ENCODE assay signal across 17 cellular contexts in the genomic region with DNA sequence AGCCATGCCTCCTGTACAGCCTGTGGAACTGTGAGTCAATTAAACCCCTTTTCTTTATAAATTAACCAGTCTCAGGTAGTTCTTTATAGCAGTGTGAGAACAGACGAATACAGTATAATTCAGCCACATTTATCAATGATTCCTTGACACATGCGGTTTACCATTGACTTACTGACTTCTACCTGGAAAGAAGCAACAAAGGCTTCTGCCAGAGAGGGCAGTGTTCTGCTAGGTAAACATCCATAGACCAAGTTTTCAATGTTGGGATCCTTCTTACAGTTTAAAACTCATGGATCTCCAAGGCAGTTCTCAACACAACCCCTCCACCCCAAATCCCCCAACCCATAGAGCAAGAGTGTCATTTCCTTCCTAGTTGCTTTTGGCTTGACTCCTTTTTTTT.
DNase-seq lines count a peak whose midpoint lies in the region; ATAC-seq and TF ChIP-seq lines count a peak whose summit lies in the region.
"Had no signal": no experiment of that assay in that cellular context is flagged by ENCODE, and none has a peak within 500 bp of the region (broad histone marks: within the 10 kb centered on the region; RNA-seq: fewer than 3 reads in every experiment).

No MANE protein-coding gene starts in this region.

- H3K9me3 ChIP-seq in RWPE2 (ENCODE audit: severe bottlenecking) = no peaks in the 10 kb centered on the region
- H3K9me3 ChIP-seq: transverse colon had no signal

- H3K27ac ChIP-seq in C4-2B = no peak overlapping the region
- no peak overlapping the region for H3K27ac ChIP-seq in RWPE2 (ENCODE audit: poor library complexity, severe bottlenecking)
- H3K27ac ChIP-seq: SK-N-MC, transverse colon had no signal

- peaks cover 2% of the 10 kb centered on the region for H3K27me3 ChIP-seq in RWPE2 (ENCODE audit: insufficient read depth, poor library complexity, severe bottlenecking)
- H3K27me3 ChIP-seq: transverse colon had no signal

- no peaks in the 10 kb centered on the region for H3K36me3 Mint-ChIP-seq in naive thymus-derived CD8-positive, alpha-beta T cell
- H3K36me3 Mint-ChIP-seq in stimulated activated memory B cell treated with anti-CD40 and anti-IgM and Interleukin-4, amounts not matched to agents 10 μg/mL and 1 μg/mL and 100 μg/mL, for 72 hours = no peaks in the 10 kb centered on the region
- H3K36me3 Mint-ChIP-seq: activated CD4-positive, alpha-beta memory T cell treated with anti-CD3 and anti-CD28 coated beads for 36 hours; IgD-negative memory B cell; stimulated activated naive B cell treated with anti-CD40 and anti-IgM and Interleukin-4, amounts not matched to agents 10 μg/mL and 1 μg/mL and 100 μg/mL, for 72 hours had no signal

- H3K4me3 ChIP-seq in RWPE2 (ENCODE audit: severe bottlenecking) = no peak overlapping the region
- H3K4me3 ChIP-seq: SK-N-MC, transverse colon had no signal

- DNase-seq in HEK293T (ENCODE audit: extremely low spot score) = peak; percentile 30
- no peak for DNase-seq in RWPE2 (ENCODE audit: low spot score)
- DNase-seq in iPS-NIHi7 (ENCODE audit: extremely low spot score) = peak; percentile 33
- no peak for DNase-seq in naive thymus-derived CD8-positive, alpha-beta T cell
- no peak for DNase-seq in stimulated activated CD4-positive, alpha-beta T cell treated with anti-CD3 and anti-CD28 coated beads, Interleukin-1b, Interleukin-23, amount 100 ng/mL, for 48 hours
- DNase-seq: activated CD4-positive, alpha-beta memory T cell treated with anti-CD3 and anti-CD28 coated beads for 36 hours; DMS153; NCI-H1694; NCI-H526 treated with DMSO at 0.1 percent for 48 hours; nucleus accumbens; stimulated activated naive B cell treated with anti-CD40 and anti-IgM and Interleukin-4, amounts not matched to agents 10 μg/mL and 1 μg/mL and 100 μg/mL, for 72 hours; transverse colon had no signal

- CTCF ChIA-PET in HEK293T (lab: Yijun Ruan, JAX) = no interaction called here

- H3K27me3 Mint-ChIP-seq in naive thymus-derived CD8-positive, alpha-beta T cell = peaks cover 7 to 45% (median 10%) of the 10 kb centered on the region in 5 donors
- peaks cover 24% of the 10 kb centered on the region for H3K27me3 Mint-ChIP-seq in stimulated activated memory B cell treated with anti-CD40 and anti-IgM and Interleukin-4, amounts not matched to agents 10 μg/mL and 1 μg/mL and 100 μg/mL, for 72 hours

- H3K36me3 ChIP-seq in RWPE2 (ENCODE audit: low read depth) = no peaks in the 10 kb centered on the region
- H3K36me3 ChIP-seq: transverse colon had no signal

- H3K4me3 Mint-ChIP-seq in naive thymus-derived CD8-positive, alpha-beta T cell = no peak overlapping the region
- H3K4me3 Mint-ChIP-seq in stimulated activated memory B cell treated with anti-CD40 and anti-IgM and Interleukin-4, amounts not matched to agents 10 μg/mL and 1 μg/mL and 100 μg/mL, for 72 hours = no peak overlapping the region
- H3K4me3 Mint-ChIP-seq: activated CD4-positive, alpha-beta memory T cell treated with anti-CD3 and anti-CD28 coated beads for 36 hours; IgD-negative memory B cell; stimulated activated naive B cell treated with anti-CD40 and anti-IgM and Interleukin-4, amounts not matched to agents 10 μg/mL and 1 μg/mL and 100 μg/mL, for 72 hours had no signal

- H3K9me3 Mint-ChIP-seq in naive thymus-derived CD8-positive, alpha-beta T cell = peaks cover 0 to 7% (median 0%) of the 10 kb centered on the region in 9 donors
- peaks cover 8% of the 10 kb centered on the region for H3K9me3 Mint-ChIP-seq in stimulated activated memory B cell treated with anti-CD40 and anti-IgM and Interleukin-4, amounts not matched to agents 10 μg/mL and 1 μg/mL and 100 μg/mL, for 72 hours
- H3K9me3 Mint-ChIP-seq: activated CD4-positive, alpha-beta memory T cell treated with anti-CD3 and anti-CD28 coated beads for 36 hours had no signal

- no peaks in the 10 kb centered on the region for H3K4me1 Mint-ChIP-seq in naive thymus-derived CD8-positive, alpha-beta T cell
- no peaks in the 10 kb centered on the region for H3K4me1 Mint-ChIP-seq in stimulated activated memory B cell treated with anti-CD40 and anti-IgM and Interleukin-4, amounts not matched to agents 10 μg/mL and 1 μg/mL and 100 μg/mL, for 72 hours
- H3K4me1 Mint-ChIP-seq: IgD-negative memory B cell; stimulated activated naive B cell treated with anti-CD40 and anti-IgM and Interleukin-4, amounts not matched to agents 10 μg/mL and 1 μg/mL and 100 μg/mL, for 72 hours had no signal

- H3K4me1 ChIP-seq in RWPE2 (ENCODE audit: insufficient read depth, poor library complexity, severe bottlenecking) = no peaks in the 10 kb centered on the region
- H3K4me1 ChIP-seq: transverse colon had no signal

- POLR2A ChIA-PET in HEK293T (lab: Yijun Ruan, JAX) = no interaction called here
- POLR2A ChIA-PET in naive thymus-derived CD8-positive, alpha-beta T cell (lab: Charles Lee) = no interaction called here

- no peak overlapping the region for H3K27ac Mint-ChIP-seq in naive thymus-derived CD8-positive, alpha-beta T cell
- H3K27ac Mint-ChIP-seq in stimulated activated memory B cell treated with anti-CD40 and anti-IgM and Interleukin-4, amounts not matched to agents 10 μg/mL and 1 μg/mL and 100 μg/mL, for 72 hours = no peak overlapping the region
- H3K27ac Mint-ChIP-seq: activated CD4-positive, alpha-beta memory T cell treated with anti-CD3 and anti-CD28 coated beads for 36 hours; IgD-negative memory B cell; stimulated activated naive B cell treated with anti-CD40 and anti-IgM and Interleukin-4, amounts not matched to agents 10 μg/mL and 1 μg/mL and 100 μg/mL, for 72 hours had no signal

- peak; percentile 66 for TF ChIP-seq CTCF in C4-2B (conservative IDR thresholded peaks at IDR 0.05)
- peak; percentile 7 for TF ChIP-seq CTCF in RWPE2 (IDR thresholded peaks at IDR 0.05; ENCODE audit: poor library complexity, severe bottlenecking)

- ATAC-seq in RWPE2 (ENCODE audit: low read depth) (no peak), GM21825 (IDR thresholded peaks at IDR 0.05; ENCODE audit: unreplicated experiment) (no peak)
- ATAC-seq in naive thymus-derived CD8-positive, alpha-beta T cell = no peak
- ATAC-seq in stimulated activated memory B cell treated with anti-CD40 and anti-IgM and Interleukin-4, amounts not matched to agents 10 μg/mL and 1 μg/mL and 100 μg/mL, for 72 hours = no peak
- ATAC-seq: stimulated activated naive B cell treated with anti-CD40 and anti-IgM and Interleukin-4, amounts not matched to agents 10 μg/mL and 1 μg/mL and 100 μg/mL, for 72 hours had no signal

TF ChIP-seq in HEK293T, 16 proteins besides CTCF, POLR2A, EP300 and RAD21:
- no peak for TF ChIP-seq FOXA1 (IDR thresholded peaks at IDR 0.05)
- TF ChIP-seq, protein P1, sequence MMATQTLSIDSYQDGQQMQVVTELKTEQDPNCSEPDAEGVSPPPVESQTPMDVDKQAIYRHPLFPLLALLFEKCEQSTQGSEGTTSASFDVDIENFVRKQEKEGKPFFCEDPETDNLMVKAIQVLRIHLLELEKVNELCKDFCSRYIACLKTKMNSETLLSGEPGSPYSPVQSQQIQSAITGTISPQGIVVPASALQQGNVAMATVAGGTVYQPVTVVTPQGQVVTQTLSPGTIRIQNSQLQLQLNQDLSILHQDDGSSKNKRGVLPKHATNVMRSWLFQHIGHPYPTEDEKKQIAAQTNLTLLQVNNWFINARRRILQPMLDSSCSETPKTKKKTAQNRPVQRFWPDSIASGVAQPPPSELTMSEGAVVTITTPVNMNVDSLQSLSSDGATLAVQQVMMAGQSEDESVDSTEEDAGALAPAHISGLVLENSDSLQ (IDR thresholded peaks at IDR 0.05) = no peak
- TF ChIP-seq HDGF (IDR thresholded peaks at IDR 0.05; ENCODE audit: borderline replicate concordance) = no peak
- TF ChIP-seq CTBP1 (IDR thresholded peaks at IDR 0.05; ENCODE audit: borderline replicate concordance) = no peak
- no peak for TF ChIP-seq SP1 (IDR thresholded peaks at IDR 0.05)
- TF ChIP-seq LEF1 (IDR thresholded peaks at IDR 0.05; ENCODE audit: borderline replicate concordance) = no peak
- TF ChIP-seq ELF4 (IDR thresholded peaks at IDR 0.05) = no peak
- no peak for TF ChIP-seq ZNF384 (IDR thresholded peaks at IDR 0.05)
- no peak for TF ChIP-seq L3MBTL2 (conservative IDR thresholded peaks at IDR 0.05)
- TF ChIP-seq FOXK2 (IDR thresholded peaks at IDR 0.05) = no peak
- no peak for TF ChIP-seq TARDBP (IDR thresholded peaks at IDR 0.05)
- no peak for TF ChIP-seq ARNT (IDR thresholded peaks at IDR 0.05)
- TF ChIP-seq BHLHE40 (IDR thresholded peaks at IDR 0.05; ENCODE audit: borderline replicate concordance) = no peak
- no peak for TF ChIP-seq SUZ12 (IDR thresholded peaks at IDR 0.05)
- no peak for TF ChIP-seq NFRKB (IDR thresholded peaks at IDR 0.05)
- no peak for TF ChIP-seq FOXM1 (IDR thresholded peaks at IDR 0.05; ENCODE audit: borderline replicate concordance)

Comparison
In these comparisons a context has a peak if more than half of its experiments do, and no peak if none do; other contexts are left out.
1. DNase-seq: peak in HEK293T (single experiment) and iPS-NIHi7 (single experiment); none in RWPE2 (single experiment), naive thymus-derived CD8-positive, alpha-beta T cell (0 of 10) and stimulated activated CD4-positive, alpha-beta T cell treated with anti-CD3 and anti-CD28 coated beads, Interleukin-1b, Interleukin-23, amount 100 ng/mL, for 48 hours (single experiment).